ENCODE assay signal across 8 cellular contexts in the genomic region with DNA sequence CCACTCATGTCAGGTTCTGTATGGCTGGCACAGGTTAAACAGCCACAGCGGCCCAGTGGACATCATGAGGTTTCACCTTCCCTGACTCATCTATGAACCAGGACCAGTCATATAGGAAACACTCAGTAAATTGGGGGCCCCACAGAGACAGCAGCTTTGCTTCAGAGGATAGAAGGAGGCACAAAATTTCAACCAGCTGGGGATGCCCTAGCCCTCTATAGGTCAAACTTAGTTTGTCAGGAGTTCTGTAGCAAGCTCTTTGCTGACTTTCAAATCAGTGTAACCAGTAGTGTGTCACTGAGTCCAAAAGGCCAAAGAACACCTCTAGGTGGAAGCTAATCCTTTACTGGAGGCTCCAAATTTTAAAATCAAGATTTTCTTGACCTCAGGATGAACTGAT.
DNase-seq lines count a peak whose midpoint lies in the region; ATAC-seq and TF ChIP-seq lines count a peak whose summit lies in the region.
"Not testable (repeated sequence)": the region's sequence is repeated elsewhere in the genome, so short reads cannot be mapped to it uniquely, and the experiment has no call there.

No MANE protein-coding gene starts in this region.

- not testable (repeated sequence) for H3K27ac ChIP-seq in endodermal cell (ENCODE audit: low read depth, low read length)

- H3K4me3 ChIP-seq in endodermal cell (ENCODE audit: low read length) = not testable (repeated sequence)

- H3K4me1 ChIP-seq in endodermal cell (ENCODE audit: control insufficient read depth, insufficient read depth, low read length) = not testable (repeated sequence)

- H3K9ac ChIP-seq in endodermal cell (ENCODE audit: extremely low read depth, low read length, poor library complexity, severe bottlenecking) = not testable (repeated sequence)

- not testable (repeated sequence) for H3K4me1 Mint-ChIP-seq in endodermal cell

- not testable (repeated sequence) for H3K27me3 ChIP-seq in endodermal cell (ENCODE audit: control insufficient read depth, insufficient read depth, low read length, poor library complexity, severe bottlenecking)

- H3K9me3 ChIP-seq in endodermal cell (ENCODE audit: control insufficient read depth, low read length) = not testable (repeated sequence)

- peak; percentile 19 for TF ChIP-seq CTCF in endodermal cell (conservative IDR thresholded peaks at IDR 0.05)

- not testable (repeated sequence) for H3K36me3 Mint-ChIP-seq in endodermal cell (ENCODE audit: low read depth)

- H3K4me3 Mint-ChIP-seq in endodermal cell = not testable (repeated sequence)

- not testable (repeated sequence) for H3K27ac Mint-ChIP-seq in endodermal cell

- ATAC-seq in GM18508 (IDR thresholded peaks at IDR 0.05; ENCODE audit: insufficient read depth, unreplicated experiment) (peak; percentile 61), GM18520 (IDR thresholded peaks at IDR 0.05; ENCODE audit: unreplicated experiment) (peak; percentile 54), GM18868 (IDR thresholded peaks at IDR 0.05; ENCODE audit: unreplicated experiment) (peak; percentile 58), GM19351 (IDR thresholded peaks at IDR 0.05; ENCODE audit: unreplicated experiment) (peak; percentile 61), GM21360 (IDR thresholded peaks at IDR 0.05; ENCODE audit: unreplicated experiment) (peak; percentile 57), HG02884 (IDR thresholded peaks at IDR 0.05; ENCODE audit: unreplicated experiment) (peak; percentile 55), HG03565 (IDR thresholded peaks at IDR 0.05; ENCODE audit: unreplicated experiment) (peak; percentile 72)

- H3K9me3 Mint-ChIP-seq in endodermal cell = not testable (repeated sequence)

- WGBS in endodermal cell (ENCODE audit: insufficient coverage in 1 of 2, insufficient read length in 1 of 2), 2 experiments = no CpG with 5 or more reads among the region's 1 CpG

- H3K36me3 ChIP-seq in endodermal cell (ENCODE audit: control insufficient read depth, insufficient read depth, low read length) = not testable (repeated sequence)

- DNase-seq in endodermal cell = not testable (repeated sequence)

- H3K27me3 Mint-ChIP-seq in endodermal cell (ENCODE audit: insufficient read depth) = not testable (repeated sequence)
